ENCODE assay signal across 1 cellular context in the genomic region with DNA sequence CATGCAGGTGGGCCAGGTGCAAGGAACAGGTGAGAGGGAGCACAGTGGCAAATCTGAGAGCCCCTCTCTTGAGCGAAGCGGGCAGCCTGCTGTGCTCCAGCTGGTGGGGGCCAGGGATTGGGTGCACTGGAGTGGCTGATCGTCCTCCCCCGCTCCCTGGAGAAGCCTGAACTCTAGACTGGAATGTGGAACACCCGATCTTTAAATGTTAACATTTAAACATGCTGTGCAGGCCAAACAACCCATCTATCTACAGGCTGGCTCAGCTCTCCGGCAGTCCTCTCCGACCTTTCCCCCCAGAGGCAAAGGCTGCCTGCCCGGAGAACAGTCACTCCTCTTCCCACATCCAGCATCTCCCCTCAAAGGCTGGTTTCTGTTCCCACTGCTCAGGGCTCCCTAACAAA.
TF ChIP-seq lines count a peak whose summit lies in the region.

No MANE protein-coding gene starts in this region.

TF ChIP-seq in IMR-90, 13 proteins besides CTCF, POLR2A, EP300 and RAD21:
- peak; percentile 69; the same call in 1 of the 2 replicates for TF ChIP-seq MAZ (IDR thresholded peaks at IDR 0.05; ENCODE audit: borderline replicate concordance, low read depth, low read length)
- no peak for TF ChIP-seq BHLHE40 (IDR thresholded peaks at IDR 0.05; ENCODE audit: low read depth, low read length)
